Comparison of ENCODE assay signal across 8 cellular contexts in genomic region chr19:18086590-18087138, GRCh38. TPM values are rescaled to one million over a fixed set of nuclear protein-coding genes. Genes with fewer than 3 reads are reported as not detected.
A peak's percentile ranks its signal among the peaks of the same experiment; 100 is the strongest.
DNase-seq lines count a peak whose midpoint lies in the region; ATAC-seq and TF ChIP-seq lines count a peak whose summit lies in the region.

Gene IL12RB1, minus strand, starts transcription at chr19:18086934. Its CDS starts 111 bp downstream, at chr19:18086823.

- peak; percentile 46 for DNase-seq in activated gamma-delta T cell treated with Interleukin-2 at 50 U/mL for 16 hours
- DNase-seq in activated gamma-delta T cell (lab: John Stamatoyannopoulos, UW), result no peak
- DNase-seq in activated T-cell treated with anti-CD3 and anti-CD28 coated beads, Interleukin-2, amount 50 U/mL, for 4 hours, result no peak
- peak; percentile 46 for DNase-seq in medulla oblongata (ENCODE audit: extremely low spot score)
- DNase-seq in transverse colon, result peak; percentile 47
- DNase-seq in Kasumi-1 (lab: John Stamatoyannopoulos, UW), result no peak
- DNase-seq in SHP77 (lab: John Stamatoyannopoulos, UW), result no peak

- H3K27me3 ChIP-seq in transverse colon, result no peaks in the 10 kb centered on the region

- H3K4me1 Mint-ChIP-seq in activated T-cell treated with anti-CD3 and anti-CD28 coated beads, Interleukin-2, amount 50 U/mL, for 4 hours (ENCODE audit: low read depth), result peaks cover 70% of the 10 kb centered on the region

- peaks cover 0 to 7% (median 2%) of the 10 kb centered on the region in 4 donors for H3K4me1 ChIP-seq in transverse colon

- no peaks in the 10 kb centered on the region for H3K9me3 Mint-ChIP-seq in activated T-cell treated with anti-CD3 and anti-CD28 coated beads, Interleukin-2, amount 50 U/mL, for 4 hours

- ATAC-seq in activated T-cell treated with anti-CD3 and anti-CD28 coated beads, Interleukin-2, amount 50 U/mL, for 4 hours, result peak; percentile 59 to 62
- ATAC-seq in GM19324 (IDR thresholded peaks at IDR 0.05; ENCODE audit: low FRiP score, unreplicated experiment), result no peak

- in situ Hi-C loops in transverse colon (cut with MboI; ENCODE audit: low pct_ligation_motif_present in 1 of 4, low pct_unique_long_range_greater_than_20kb in 1 of 4, low sequenced_read_pairs in 3 of 4), result no loop called here

- intact Hi-C loops in transverse colon (cut with DNase I; ENCODE audit: low total_unique reads), result no loop called here

- H3K9me3 ChIP-seq in transverse colon, result no peaks in the 10 kb centered on the region

- peaks cover 11% of the 10 kb centered on the region for H3K36me3 Mint-ChIP-seq in activated T-cell treated with anti-CD3 and anti-CD28 coated beads, Interleukin-2, amount 50 U/mL, for 4 hours (ENCODE audit: insufficient read depth)

- TF ChIP-seq EP300 in transverse colon (IDR thresholded peaks at IDR 0.05; ENCODE audit: low read depth), result no peak

- H3K27ac ChIP-seq in transverse colon, result peak within 1 kb of the TSS; percentile 53 to 74 (median 66)

- no peak for TF ChIP-seq POLR2A in transverse colon (IDR thresholded peaks at IDR 0.05)

- no peaks in the 10 kb centered on the region for H3K27me3 Mint-ChIP-seq in activated T-cell treated with anti-CD3 and anti-CD28 coated beads, Interleukin-2, amount 50 U/mL, for 4 hours (ENCODE audit: low read depth)

- H3K36me3 ChIP-seq in transverse colon, result no peaks in the 10 kb centered on the region

- peak within 1 kb of the TSS; percentile 92 for H3K4me3 Mint-ChIP-seq in activated T-cell treated with anti-CD3 and anti-CD28 coated beads, Interleukin-2, amount 50 U/mL, for 4 hours

- no peak for TF ChIP-seq CTCF in transverse colon (IDR thresholded peaks at IDR 0.05)

- peak within 1 kb of the TSS in 3 of 4 donors; percentile 20 to 44 (median 24) for H3K4me3 ChIP-seq in transverse colon

- WGBS in transverse colon (ENCODE audit: low coverage in 1 of 2), 2 donors, result 35 to 65% methylated on average over 6 to 12 of the region's 12 CpGs

RNA-seq across cellular contexts. Expression of gene IL12RB1, which starts in this region (rescaled TPM):
- total RNA-seq in activated T-cell treated with anti-CD3 and anti-CD28 coated beads, Interleukin-2, amount 50 U/mL, for 4 hours, result 10 to 100 TPM; 10.4 to 16.1 (median 14.8) TPM
- 1 to 10 TPM in 1 of 4 donors, under 1 TPM in 1, not detected in 2; 0.55 to 2.1 TPM for total RNA-seq in transverse colon

Comparison
In these comparisons a context has a peak if more than half of its experiments do, and no peak if none do; other contexts are left out.
1. DNase-seq: peak in activated gamma-delta T cell treated with Interleukin-2 at 50 U/mL for 16 hours (single experiment), medulla oblongata (single experiment) and transverse colon (single experiment); none in activated gamma-delta T cell (single experiment), activated T-cell treated with anti-CD3 and anti-CD28 coated beads, Interleukin-2, amount 50 U/mL, for 4 hours (single experiment), Kasumi-1 (0 of 2) and SHP77 (0 of 2).